Comparison of ENCODE assay signal across 1 cellular context in the genomic region with DNA sequence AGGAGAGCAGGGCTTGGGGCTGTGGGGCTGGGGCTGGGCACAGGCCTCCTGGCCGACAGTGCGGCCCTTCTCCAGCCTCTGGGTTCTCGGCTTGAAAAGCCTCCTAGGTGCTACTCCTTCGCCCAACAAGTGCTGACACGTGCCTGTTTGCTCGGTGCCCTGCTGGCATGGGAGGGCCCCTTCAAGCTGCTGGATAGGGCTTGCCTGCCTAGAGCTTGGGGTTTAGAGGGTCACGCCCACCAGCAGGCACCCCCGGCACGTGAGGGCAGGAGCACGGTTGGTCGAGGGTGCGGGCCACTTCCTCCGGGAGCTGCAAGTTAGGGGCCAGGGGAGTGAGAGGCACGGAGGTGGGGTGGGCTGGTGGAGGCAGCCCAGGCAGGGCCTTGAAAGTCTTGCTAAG.
TF ChIP-seq lines count a peak whose summit lies in the region.

No MANE protein-coding gene starts in this region.

TF ChIP-seq in HEK293, 187 proteins besides CTCF, POLR2A, EP300 and RAD21 (continued from another document):
- TF ChIP-seq, protein P1, sequence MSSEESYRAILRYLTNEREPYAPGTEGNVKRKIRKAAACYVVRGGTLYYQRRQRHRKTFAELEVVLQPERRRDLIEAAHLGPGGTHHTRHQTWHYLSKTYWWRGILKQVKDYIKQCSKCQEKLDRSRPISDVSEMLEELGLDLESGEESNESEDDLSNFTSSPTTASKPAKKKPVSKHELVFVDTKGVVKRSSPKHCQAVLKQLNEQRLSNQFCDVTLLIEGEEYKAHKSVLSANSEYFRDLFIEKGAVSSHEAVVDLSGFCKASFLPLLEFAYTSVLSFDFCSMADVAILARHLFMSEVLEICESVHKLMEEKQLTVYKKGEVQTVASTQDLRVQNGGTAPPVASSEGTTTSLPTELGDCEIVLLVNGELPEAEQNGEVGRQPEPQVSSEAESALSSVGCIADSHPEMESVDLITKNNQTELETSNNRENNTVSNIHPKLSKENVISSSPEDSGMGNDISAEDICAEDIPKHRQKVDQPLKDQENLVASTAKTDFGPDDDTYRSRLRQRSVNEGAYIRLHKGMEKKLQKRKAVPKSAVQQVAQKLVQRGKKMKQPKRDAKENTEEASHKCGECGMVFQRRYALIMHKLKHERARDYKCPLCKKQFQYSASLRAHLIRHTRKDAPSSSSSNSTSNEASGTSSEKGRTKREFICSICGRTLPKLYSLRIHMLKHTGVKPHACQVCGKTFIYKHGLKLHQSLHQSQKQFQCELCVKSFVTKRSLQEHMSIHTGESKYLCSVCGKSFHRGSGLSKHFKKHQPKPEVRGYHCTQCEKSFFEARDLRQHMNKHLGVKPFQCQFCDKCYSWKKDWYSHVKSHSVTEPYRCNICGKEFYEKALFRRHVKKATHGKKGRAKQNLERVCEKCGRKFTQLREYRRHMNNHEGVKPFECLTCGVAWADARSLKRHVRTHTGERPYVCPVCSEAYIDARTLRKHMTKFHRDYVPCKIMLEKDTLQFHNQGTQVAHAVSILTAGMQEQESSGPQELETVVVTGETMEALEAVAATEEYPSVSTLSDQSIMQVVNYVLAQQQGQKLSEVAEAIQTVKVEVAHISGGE (tag by site-specific recombination; conservative IDR thresholded peaks at IDR 0.05; ENCODE audit: low read depth): no peak
- TF ChIP-seq HOXC10 (CRISPR knock-in tag; IDR thresholded peaks at IDR 0.05): no peak
- TF ChIP-seq ZNF140 (tag by site-specific recombination; IDR thresholded peaks at IDR 0.05): no peak
TF ChIP-seq in HEK293: peak in this region for 2.
